2 cellular contexts compared by ENCODE assay signal in the genomic region with DNA sequence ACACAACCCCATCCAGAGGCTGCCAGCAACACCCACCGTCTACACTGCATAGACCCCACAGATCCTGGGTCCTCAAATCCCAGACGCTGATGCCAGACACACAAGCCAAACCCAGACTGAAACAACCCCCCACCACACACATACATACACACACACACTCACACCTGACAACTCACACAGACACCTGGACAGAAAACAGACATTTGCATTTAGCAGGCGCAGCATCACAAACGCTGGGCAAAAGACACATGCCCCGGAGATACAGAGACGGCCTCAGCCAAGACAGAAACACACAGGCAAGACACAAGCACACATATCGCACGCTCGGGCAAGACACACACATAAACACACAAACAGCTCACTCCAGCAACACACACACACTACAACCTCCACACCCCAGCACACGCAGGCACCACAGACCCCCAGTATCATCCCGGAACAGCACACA.
TF ChIP-seq lines count a peak whose summit lies in the region.

No MANE protein-coding gene starts in this region.

TF ChIP-seq in SK-N-SH, 30 proteins besides CTCF, POLR2A, EP300 and RAD21 (continued from another document):
- TF ChIP-seq USF1 (IDR thresholded peaks at IDR 0.05; ENCODE audit: borderline replicate concordance, low read depth) (no peak), TAF1 (IDR thresholded peaks at IDR 0.05; ENCODE audit: borderline replicate concordance, low read depth, low read length) (no peak), NRF1 (IDR thresholded peaks at IDR 0.05; ENCODE audit: low read depth, low read length) (no peak), RFX5 (IDR thresholded peaks at IDR 0.05; ENCODE audit: low read length) (no peak)

TF ChIP-seq in SK-N-SH treated with all-trans-retinoic acid at 6 μM for 48 hours, 23 proteins besides CTCF, POLR2A, EP300 and RAD21 (continued from another document):
- TF ChIP-seq, protein P1, sequence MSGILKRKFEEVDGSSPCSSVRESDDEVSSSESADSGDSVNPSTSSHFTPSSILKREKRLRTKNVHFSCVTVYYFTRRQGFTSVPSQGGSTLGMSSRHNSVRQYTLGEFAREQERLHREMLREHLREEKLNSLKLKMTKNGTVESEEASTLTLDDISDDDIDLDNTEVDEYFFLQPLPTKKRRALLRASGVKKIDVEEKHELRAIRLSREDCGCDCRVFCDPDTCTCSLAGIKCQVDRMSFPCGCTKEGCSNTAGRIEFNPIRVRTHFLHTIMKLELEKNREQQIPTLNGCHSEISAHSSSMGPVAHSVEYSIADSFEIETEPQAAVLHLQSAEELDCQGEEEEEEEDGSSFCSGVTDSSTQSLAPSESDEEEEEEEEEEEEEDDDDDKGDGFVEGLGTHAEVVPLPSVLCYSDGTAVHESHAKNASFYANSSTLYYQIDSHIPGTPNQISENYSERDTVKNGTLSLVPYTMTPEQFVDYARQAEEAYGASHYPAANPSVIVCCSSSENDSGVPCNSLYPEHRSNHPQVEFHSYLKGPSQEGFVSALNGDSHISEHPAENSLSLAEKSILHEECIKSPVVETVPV (CRISPR knock-in tag; IDR thresholded peaks at IDR 0.05) = no peak
- TF ChIP-seq SNAI2 (CRISPR knock-in tag; IDR thresholded peaks at IDR 0.05) = no peak
- TF ChIP-seq, protein P2, sequence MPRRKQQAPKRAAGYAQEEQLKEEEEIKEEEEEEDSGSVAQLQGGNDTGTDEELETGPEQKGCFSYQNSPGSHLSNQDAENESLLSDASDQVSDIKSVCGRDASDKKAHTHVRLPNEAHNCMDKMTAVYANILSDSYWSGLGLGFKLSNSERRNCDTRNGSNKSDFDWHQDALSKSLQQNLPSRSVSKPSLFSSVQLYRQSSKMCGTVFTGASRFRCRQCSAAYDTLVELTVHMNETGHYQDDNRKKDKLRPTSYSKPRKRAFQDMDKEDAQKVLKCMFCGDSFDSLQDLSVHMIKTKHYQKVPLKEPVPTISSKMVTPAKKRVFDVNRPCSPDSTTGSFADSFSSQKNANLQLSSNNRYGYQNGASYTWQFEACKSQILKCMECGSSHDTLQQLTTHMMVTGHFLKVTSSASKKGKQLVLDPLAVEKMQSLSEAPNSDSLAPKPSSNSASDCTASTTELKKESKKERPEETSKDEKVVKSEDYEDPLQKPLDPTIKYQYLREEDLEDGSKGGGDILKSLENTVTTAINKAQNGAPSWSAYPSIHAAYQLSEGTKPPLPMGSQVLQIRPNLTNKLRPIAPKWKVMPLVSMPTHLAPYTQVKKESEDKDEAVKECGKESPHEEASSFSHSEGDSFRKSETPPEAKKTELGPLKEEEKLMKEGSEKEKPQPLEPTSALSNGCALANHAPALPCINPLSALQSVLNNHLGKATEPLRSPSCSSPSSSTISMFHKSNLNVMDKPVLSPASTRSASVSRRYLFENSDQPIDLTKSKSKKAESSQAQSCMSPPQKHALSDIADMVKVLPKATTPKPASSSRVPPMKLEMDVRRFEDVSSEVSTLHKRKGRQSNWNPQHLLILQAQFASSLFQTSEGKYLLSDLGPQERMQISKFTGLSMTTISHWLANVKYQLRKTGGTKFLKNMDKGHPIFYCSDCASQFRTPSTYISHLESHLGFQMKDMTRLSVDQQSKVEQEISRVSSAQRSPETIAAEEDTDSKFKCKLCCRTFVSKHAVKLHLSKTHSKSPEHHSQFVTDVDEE (CRISPR knock-in tag; IDR thresholded peaks at IDR 0.05) = no peak
- TF ChIP-seq OSR1 (CRISPR knock-in tag; IDR thresholded peaks at IDR 0.05) = no peak
- TF ChIP-seq ZNF565 (CRISPR knock-in tag; conservative IDR thresholded peaks at IDR 0.05; ENCODE audit: low read depth) = no peak
- TF ChIP-seq PPARA (CRISPR knock-in tag; IDR thresholded peaks at IDR 0.05; ENCODE audit: borderline replicate concordance) = no peak
- TF ChIP-seq TOX (CRISPR knock-in tag; IDR thresholded peaks at IDR 0.05; ENCODE audit: borderline replicate concordance) = no peak
- no peak for TF ChIP-seq TCF4 (CRISPR knock-in tag; IDR thresholded peaks at IDR 0.05; ENCODE audit: borderline replicate concordance)
- TF ChIP-seq CSDC2 (CRISPR knock-in tag; IDR thresholded peaks at IDR 0.05) = no peak
- no peak for TF ChIP-seq ZFP3 (CRISPR knock-in tag; IDR thresholded peaks at IDR 0.05)
